Comparison of ENCODE assay signal across 15 cellular contexts in the genomic region with DNA sequence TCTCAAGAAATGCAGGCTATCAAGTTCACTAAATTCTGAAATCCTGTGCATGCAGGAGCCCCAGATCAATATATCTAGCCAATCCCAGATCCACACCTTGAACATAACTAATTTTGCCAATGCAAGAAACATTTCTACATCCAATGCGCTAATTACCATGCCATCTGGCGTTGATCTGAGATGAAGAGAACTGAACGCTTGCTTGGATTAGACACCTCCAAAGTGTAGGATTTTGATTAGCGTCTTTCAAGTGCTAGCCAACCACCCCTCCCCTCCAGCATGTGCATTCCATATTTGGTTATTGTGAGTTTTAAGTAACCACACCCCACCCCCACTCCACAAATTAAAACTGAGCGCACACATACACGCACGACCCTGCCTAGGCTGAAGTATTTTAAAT.
DNase-seq lines count a peak whose midpoint lies in the region; ATAC-seq, FAIRE-seq and TF ChIP-seq lines count a peak whose summit lies in the region.
"Had no signal": no experiment of that assay in that cellular context is flagged by ENCODE, and none has a peak within 500 bp of the region (broad histone marks: within the 10 kb centered on the region; RNA-seq: fewer than 3 reads in every experiment).

No MANE protein-coding gene starts in this region.

- ATAC-seq in GM23338 (no peak), K562 (peak; percentile 34; the same call in 1 of the 3 replicates), HG03045 (IDR thresholded peaks at IDR 0.05; ENCODE audit: unreplicated experiment) (no peak)
- ATAC-seq: HCT116 had no signal

- no peak overlapping the region for H3K27ac ChIP-seq in GM23338 (ENCODE audit: low read depth)
- H3K27ac ChIP-seq in K562 (ENCODE audit: extremely low read depth, low read depth, low read length) = no peak overlapping the region

- TF ChIP-seq CTCF in GM23338 (conservative IDR thresholded peaks at IDR 0.05; ENCODE audit: low read depth in 2 of 2) (no peak), K562 (IDR thresholded peaks at IDR 0.05 in 2 of 3, conservative IDR thresholded peaks at IDR 0.05 in 1 of 3; ENCODE audit: insufficient read depth in 2 of 3, low read depth in 1 of 3, low read length in 3 of 3) (no peak)

- no TSS peak for BruUV-seq in K562 (replicated peaks; lab: Mats Ljungman, UMichigan)

- no peaks in the 10 kb centered on the region for H3K9me1 ChIP-seq in K562 (ENCODE audit: control insufficient read depth, insufficient read depth, low read length)

- H3K36me3 Mint-ChIP-seq in GM23338 (ENCODE audit: low read depth) = peaks cover 5% of the 10 kb centered on the region; the same call in 2 of the 3 replicates
- H3K36me3 Mint-ChIP-seq: IgD-negative memory B cell had no signal

- TF ChIP-seq POLR2A in K562 (conservative IDR thresholded peaks at IDR 0.05) = no peak

- CTCF ChIA-PET in K562 (lab: Yijun Ruan, JAX; ENCODE audit: low intra/inter-chr PET ratio) = no interaction called here

- H3K4me1 ChIP-seq in GM23338 (ENCODE audit: insufficient read depth) (peaks cover 17% of the 10 kb centered on the region), K562 (replicated peaks in 1 of 2; ENCODE audit: control insufficient read depth in 2 of 2, insufficient read depth in 2 of 2, low read length in 2 of 2) (no peaks in the 10 kb centered on the region)

- H3K4me2 ChIP-seq in GM23338 = no peak overlapping the region
- no peak overlapping the region for H3K4me2 ChIP-seq in K562 (ENCODE audit: insufficient read depth, low read length)

- 33% methylated on average over 7 of the region's 7 CpGs for WGBS in K562 (ENCODE audit: insufficient coverage, low coverage, missing lambda C conversion rate)

- POLR2A ChIA-PET in K562 (lab: Yijun Ruan, JAX) = no interaction called here

- H3K9ac ChIP-seq in K562 (ENCODE audit: insufficient read depth in 1 of 2, low read depth in 2 of 2, low read length in 2 of 2) = no peak overlapping the region

- DNase-seq in GM23338 (ENCODE audit: low spot score) (no peak), NCI-H524 (lab: John Stamatoyannopoulos, UW) (peak; percentile 82 to 95), K562 (ENCODE audit: extremely low read depth in 1 of 4, low spot score in 3 of 4) (no peak), SIG-M5 (lab: John Stamatoyannopoulos, UW) (no peak)
- DNase-seq in stimulated activated naive CD4-positive, alpha-beta T cell treated with Interleukin-2 at 50 U/mL for 16 hours (lab: John Stamatoyannopoulos, UW) = no peak
- DNase-seq in stimulated activated CD4-positive, alpha-beta T cell treated with anti-CD3 and anti-CD28 coated beads, Interleukin-15, amount 100 ng/mL, for 24 hours = no peak
- DNase-seq: C1 segment of cervical spinal cord; CD4-positive, alpha-beta T cell; COR-L47; DMS53 had no signal

- H3K27me3 ChIP-seq in GM23338 (ENCODE audit: insufficient read depth) (no peaks in the 10 kb centered on the region), K562 (ENCODE audit: control insufficient read depth in 2 of 2, insufficient read depth in 2 of 2, low read length in 2 of 2) (no peaks in the 10 kb centered on the region)

- H3K36me3 ChIP-seq in GM23338 (ENCODE audit: insufficient read depth) (no peaks in the 10 kb centered on the region), K562 (ENCODE audit: control insufficient read depth, insufficient read depth, low read length) (no peaks in the 10 kb centered on the region)

- TF ChIP-seq EP300 in K562 (IDR thresholded peaks at IDR 0.05; ENCODE audit: low read length) = no peak

- in situ Hi-C loops in K562 (cut with MboI) = no loop called here

- H3K9me3 ChIP-seq in K562 (replicated peaks; ENCODE audit: control insufficient read depth, insufficient read depth, low read depth, low read length) = no peaks in the 10 kb centered on the region

- no peaks in the 10 kb centered on the region for H3K27me3 Mint-ChIP-seq in GM23338 (ENCODE audit: insufficient read depth, low read depth, poor library complexity)
- H3K27me3 Mint-ChIP-seq: B cell; CD4-positive, alpha-beta T cell; IgD-negative memory B cell had no signal

- TF ChIP-seq RAD21 in K562 (CRISPR knock-in tag; conservative IDR thresholded peaks at IDR 0.05 in 1 of 2, IDR thresholded peaks at IDR 0.05 in 1 of 2) = no peak

- intact Hi-C loops in K562 (cut with micrococcal nuclease) = no loop called here

- H2AFZ ChIP-seq in GM23338 (no peak overlapping the region), K562 (ENCODE audit: low read depth, low read length) (no peak overlapping the region)

- H3K4me1 Mint-ChIP-seq in GM23338 = peaks cover 31% of the 10 kb centered on the region
- H3K4me1 Mint-ChIP-seq: B cell, IgD-negative memory B cell had no signal

- 0 out of 2 replicates have a peak overlapping the region, but pooled peaks have one; percentile 41 for H3K27ac Mint-ChIP-seq in GM23338
- H3K27ac Mint-ChIP-seq: B cell; CD4-positive, alpha-beta T cell; IgD-negative memory B cell had no signal

- FAIRE-seq in K562 (lab: Jason Lieb, UNC) = no peak
- FAIRE-seq: A204.1 had no signal

- H3K4me3 ChIP-seq in GM23338 (no peak overlapping the region), K562 (no peak overlapping the region)

- H3K9me3 Mint-ChIP-seq in GM23338 = peaks cover 4% of the 10 kb centered on the region; the same call in 2 of the 3 replicates

- H3K4me3 Mint-ChIP-seq in GM23338 = no peak overlapping the region
- H3K4me3 Mint-ChIP-seq: B cell; CD4-positive, alpha-beta T cell; IgD-negative memory B cell had no signal

- no peaks in the 10 kb centered on the region for H3F3A ChIP-seq in GM23338 (replicated peaks; ENCODE audit: low read depth)

- H3K9me2 ChIP-seq in GM23338 (ENCODE audit: insufficient read depth) = no peaks in the 10 kb centered on the region

- no peaks in the 10 kb centered on the region for H4K20me1 ChIP-seq in GM23338 (replicated peaks; ENCODE audit: insufficient read depth)
- no peaks in the 10 kb centered on the region for H4K20me1 ChIP-seq in K562 (replicated peaks; ENCODE audit: control insufficient read depth, insufficient read depth, low read length)

- H3K79me2 ChIP-seq in GM23338 (replicated peaks; ENCODE audit: insufficient read depth) (no peaks in the 10 kb centered on the region), K562 (ENCODE audit: control insufficient read depth, insufficient read depth, low read length) (no peaks in the 10 kb centered on the region)

TF ChIP-seq in GM23338, 12 proteins besides CTCF, POLR2A, EP300 and RAD21 (continues in another document):
- TF ChIP-seq POLR2AphosphoS5 (IDR thresholded peaks at IDR 0.05; ENCODE audit: low read depth) = no peak

TF ChIP-seq in K562, 482 proteins besides CTCF, POLR2A, EP300 and RAD21:
- TF ChIP-seq, protein P1, sequence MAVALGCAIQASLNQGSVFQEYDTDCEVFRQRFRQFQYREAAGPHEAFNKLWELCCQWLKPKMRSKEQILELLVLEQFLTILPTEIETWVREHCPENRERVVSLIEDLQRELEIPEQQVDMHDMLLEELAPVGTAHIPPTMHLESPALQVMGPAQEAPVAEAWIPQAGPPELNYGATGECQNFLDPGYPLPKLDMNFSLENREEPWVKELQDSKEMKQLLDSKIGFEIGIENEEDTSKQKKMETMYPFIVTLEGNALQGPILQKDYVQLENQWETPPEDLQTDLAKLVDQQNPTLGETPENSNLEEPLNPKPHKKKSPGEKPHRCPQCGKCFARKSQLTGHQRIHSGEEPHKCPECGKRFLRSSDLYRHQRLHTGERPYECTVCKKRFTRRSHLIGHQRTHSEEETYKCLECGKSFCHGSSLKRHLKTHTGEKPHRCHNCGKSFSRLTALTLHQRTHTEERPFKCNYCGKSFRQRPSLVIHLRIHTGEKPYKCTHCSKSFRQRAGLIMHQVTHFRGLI (CRISPR knock-in tag; IDR thresholded peaks at IDR 0.05) = no peak
- TF ChIP-seq SRSF7 (optimal IDR thresholded peaks at IDR 0.05; ENCODE audit: low read depth, low read length) (no peak), ZEB2 (IDR thresholded peaks at IDR 0.05) (no peak), ELF2 (CRISPR knock-in tag; IDR thresholded peaks at IDR 0.05) (no peak)

Comparison
In these comparisons a context has a peak if more than half of its experiments do, and no peak if none do; other contexts are left out.
1. DNase-seq: peak in NCI-H524 (2 of 2); none in GM23338 (single experiment), K562 (0 of 4), SIG-M5 (single experiment), stimulated activated naive CD4-positive, alpha-beta T cell treated with Interleukin-2 at 50 U/mL for 16 hours (single experiment) and stimulated activated CD4-positive, alpha-beta T cell treated with anti-CD3 and anti-CD28 coated beads, Interleukin-15, amount 100 ng/mL, for 24 hours (single experiment).